In genomic region chr12:132414634-132415340, GRCh38 we compare ENCODE assay signal across 8 cellular contexts.
DNase-seq lines count a peak whose midpoint lies in the region; ATAC-seq and TF ChIP-seq lines count a peak whose summit lies in the region.

No MANE protein-coding gene starts in this region.

- peak overlapping the region; percentile 39; the same call in 1 of the 2 replicates for H3K27ac ChIP-seq in VCaP

- peak; percentile 64 to 83 for DNase-seq in NCI-H524 (lab: John Stamatoyannopoulos, UW)
- DNase-seq in NCI-H524 treated with DMSO at 0.1 percent for 48 hours (lab: John Stamatoyannopoulos, UW) = no peak
- DNase-seq in NCI-H2107 treated with DMSO at 0.1 percent for 48 hours (lab: John Stamatoyannopoulos, UW; ENCODE audit: unreplicated experiment) = peak; percentile 71
- DNase-seq in T47D (ENCODE audit: low read depth in 1 of 2, low spot score in 1 of 2) = peak; percentile 91 to 98
- DNase-seq in islet precursor cell = peak; percentile 91
- peak; percentile 55 to 64 (median 59) for DNase-seq in stimulated activated CD4-positive, alpha-beta T cell treated with anti-CD3 and anti-CD28 coated beads, Interleukin-1b, Interleukin-23, amount 100 ng/mL, for 24 hours (ENCODE audit: low read depth in 4 of 4, low spot score in 1 of 4)

- in situ Hi-C loops in T47D (cut with HindIII; ENCODE audit: low pct_unique_long_range_greater_than_20kb, low sequenced_read_pairs) = no loop called here

- peak; percentile 97 for TF ChIP-seq CTCF in VCaP (conservative IDR thresholded peaks at IDR 0.05)

- peak; percentile 81 for ATAC-seq in HG03025 (IDR thresholded peaks at IDR 0.05; ENCODE audit: low FRiP score, unreplicated experiment)
